In genomic region chr3:175127075-175127662, GRCh38 we compare ENCODE assay signal across 19 cellular contexts.
A peak's percentile ranks its signal among the peaks of the same experiment; 100 is the strongest.
DNase-seq lines count a peak whose midpoint lies in the region; ATAC-seq, FAIRE-seq and TF ChIP-seq lines count a peak whose summit lies in the region.
"Had no signal": no experiment of that assay in that cellular context is flagged by ENCODE, and none has a peak within 500 bp of the region (broad histone marks: within the 10 kb centered on the region; RNA-seq: fewer than 3 reads in every experiment).

No MANE protein-coding gene starts in this region.

- DNase-seq in NCI-H748 (lab: John Stamatoyannopoulos, UW; ENCODE audit: unreplicated experiment) (peak; percentile 36), NCI-H748 treated with DMSO at 0.1 percent for 48 hours (lab: John Stamatoyannopoulos, UW) (no peak), LNCaP clone FGC (ENCODE audit: low read depth) (peak; percentile 95), NCI-H146 treated with DMSO at 0.1 percent for 48 hours (lab: John Stamatoyannopoulos, UW; ENCODE audit: unreplicated experiment) (peak; percentile 89), amniotic stem cell (lab: John Stamatoyannopoulos, UW) (no peak), GM12892 (ENCODE audit: insufficient read length) (no peak)
- DNase-seq: 8988T; Calu3; CD8-positive, alpha-beta T cell; DMS 273 treated with DMSO at 0.1 percent for 48 hours; DMS79; GF-D8; GM23248 had no signal

- no peak for FAIRE-seq in GM12892 (lab: Jason Lieb, UNC)
- FAIRE-seq: GM19239 had no signal

- no peak for TF ChIP-seq POLR2A in GM12892 (IDR thresholded peaks at IDR 0.05; ENCODE audit: low read depth, low read length)

- H3K4me3 ChIP-seq in LNCaP clone FGC (ENCODE audit: low read depth, low read length): no peak overlapping the region
- H3K4me3 ChIP-seq: BLaER1, GM23248, HAP-1 had no signal

- ATAC-seq in HG03460 (IDR thresholded peaks at IDR 0.05; ENCODE audit: unreplicated experiment): no peak
- ATAC-seq: CD8-positive, alpha-beta T cell had no signal

- H3K27ac ChIP-seq in VCaP: peak overlapping the region; percentile 66
- H3K27ac ChIP-seq: BLaER1, GM23248, KMS-11 had no signal

- TF ChIP-seq CTCF in LNCaP clone FGC (IDR thresholded peaks at IDR 0.05; ENCODE audit: control insufficient read depth, extremely low read depth, insufficient read depth): no peak
- no peak for TF ChIP-seq CTCF in VCaP (conservative IDR thresholded peaks at IDR 0.05)

Comparison
In these comparisons a context has a peak if more than half of its experiments do, and no peak if none do; other contexts are left out.
1. DNase-seq: peak in NCI-H748 (single experiment), LNCaP clone FGC (single experiment) and NCI-H146 treated with DMSO at 0.1 percent for 48 hours (single experiment); none in NCI-H748 treated with DMSO at 0.1 percent for 48 hours (single experiment), amniotic stem cell (single experiment) and GM12892 (single experiment).